In the genomic region with DNA sequence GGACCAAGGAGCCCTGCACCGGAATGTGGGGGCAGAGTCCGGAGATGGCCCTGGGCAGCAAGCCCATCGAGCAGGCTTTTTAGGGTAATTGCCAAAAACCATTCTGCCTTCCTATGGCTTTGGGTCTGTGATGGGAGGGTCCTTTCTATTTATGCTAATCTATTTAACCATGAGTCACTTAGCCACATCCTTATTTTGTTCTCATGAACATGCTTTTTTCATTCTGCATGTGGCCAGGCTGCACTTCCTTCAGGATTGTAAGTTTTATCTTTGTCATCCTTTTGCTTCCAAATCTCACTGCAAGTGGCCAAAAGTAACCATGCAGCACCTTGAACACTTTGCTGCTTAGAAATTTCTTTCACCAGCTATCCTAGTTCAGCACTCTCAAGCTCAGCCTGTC, we compare ENCODE assay signal across 1 cellular context.
TF ChIP-seq lines count a peak whose summit lies in the region.

No MANE protein-coding gene starts in this region.

TF ChIP-seq in SK-N-SH, 30 proteins besides CTCF, POLR2A, EP300 and RAD21:
- peak; percentile 33 for TF ChIP-seq TCF12 (IDR thresholded peaks at IDR 0.05)
- TF ChIP-seq, protein P1, sequence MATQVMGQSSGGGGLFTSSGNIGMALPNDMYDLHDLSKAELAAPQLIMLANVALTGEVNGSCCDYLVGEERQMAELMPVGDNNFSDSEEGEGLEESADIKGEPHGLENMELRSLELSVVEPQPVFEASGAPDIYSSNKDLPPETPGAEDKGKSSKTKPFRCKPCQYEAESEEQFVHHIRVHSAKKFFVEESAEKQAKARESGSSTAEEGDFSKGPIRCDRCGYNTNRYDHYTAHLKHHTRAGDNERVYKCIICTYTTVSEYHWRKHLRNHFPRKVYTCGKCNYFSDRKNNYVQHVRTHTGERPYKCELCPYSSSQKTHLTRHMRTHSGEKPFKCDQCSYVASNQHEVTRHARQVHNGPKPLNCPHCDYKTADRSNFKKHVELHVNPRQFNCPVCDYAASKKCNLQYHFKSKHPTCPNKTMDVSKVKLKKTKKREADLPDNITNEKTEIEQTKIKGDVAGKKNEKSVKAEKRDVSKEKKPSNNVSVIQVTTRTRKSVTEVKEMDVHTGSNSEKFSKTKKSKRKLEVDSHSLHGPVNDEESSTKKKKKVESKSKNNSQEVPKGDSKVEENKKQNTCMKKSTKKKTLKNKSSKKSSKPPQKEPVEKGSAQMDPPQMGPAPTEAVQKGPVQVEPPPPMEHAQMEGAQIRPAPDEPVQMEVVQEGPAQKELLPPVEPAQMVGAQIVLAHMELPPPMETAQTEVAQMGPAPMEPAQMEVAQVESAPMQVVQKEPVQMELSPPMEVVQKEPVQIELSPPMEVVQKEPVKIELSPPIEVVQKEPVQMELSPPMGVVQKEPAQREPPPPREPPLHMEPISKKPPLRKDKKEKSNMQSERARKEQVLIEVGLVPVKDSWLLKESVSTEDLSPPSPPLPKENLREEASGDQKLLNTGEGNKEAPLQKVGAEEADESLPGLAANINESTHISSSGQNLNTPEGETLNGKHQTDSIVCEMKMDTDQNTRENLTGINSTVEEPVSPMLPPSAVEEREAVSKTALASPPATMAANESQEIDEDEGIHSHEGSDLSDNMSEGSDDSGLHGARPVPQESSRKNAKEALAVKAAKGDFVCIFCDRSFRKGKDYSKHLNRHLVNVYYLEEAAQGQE (IDR thresholded peaks at IDR 0.05; ENCODE audit: low read depth, low read length), result no peak
- TF ChIP-seq TAF1 (IDR thresholded peaks at IDR 0.05; ENCODE audit: borderline replicate concordance, low read depth, low read length), result no peak
- no peak for TF ChIP-seq RCOR1 (IDR thresholded peaks at IDR 0.05; ENCODE audit: low read length)
- TF ChIP-seq NFIC (IDR thresholded peaks at IDR 0.05; ENCODE audit: borderline replicate concordance), result peak; percentile 25; the same call in 1 of the 2 replicates
TF ChIP-seq in SK-N-SH: peak in this region for 2.
